1 cellular context compared by ENCODE assay signal in the genomic region with DNA sequence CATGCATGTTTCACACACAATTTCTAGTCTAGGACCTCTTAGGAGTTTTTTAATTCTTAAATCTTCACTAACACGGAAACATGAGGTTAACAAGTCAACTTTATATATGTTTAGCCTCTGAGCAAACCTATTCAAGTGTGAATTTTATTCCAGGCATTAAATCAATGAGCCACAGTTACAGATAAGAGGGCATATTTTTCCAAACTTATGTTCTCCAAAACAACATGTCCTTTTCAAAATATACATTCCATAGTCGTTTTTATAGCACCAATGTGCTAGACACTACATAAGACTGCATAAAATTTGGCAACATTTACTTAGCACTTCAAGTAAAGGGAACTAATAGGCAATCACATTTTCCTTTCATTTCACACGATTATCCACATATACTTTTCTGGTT.
TF ChIP-seq lines count a peak whose summit lies in the region.

No MANE protein-coding gene starts in this region.

TF ChIP-seq in K562, 482 proteins besides CTCF, POLR2A, EP300 and RAD21:
- TF ChIP-seq, protein P1, sequence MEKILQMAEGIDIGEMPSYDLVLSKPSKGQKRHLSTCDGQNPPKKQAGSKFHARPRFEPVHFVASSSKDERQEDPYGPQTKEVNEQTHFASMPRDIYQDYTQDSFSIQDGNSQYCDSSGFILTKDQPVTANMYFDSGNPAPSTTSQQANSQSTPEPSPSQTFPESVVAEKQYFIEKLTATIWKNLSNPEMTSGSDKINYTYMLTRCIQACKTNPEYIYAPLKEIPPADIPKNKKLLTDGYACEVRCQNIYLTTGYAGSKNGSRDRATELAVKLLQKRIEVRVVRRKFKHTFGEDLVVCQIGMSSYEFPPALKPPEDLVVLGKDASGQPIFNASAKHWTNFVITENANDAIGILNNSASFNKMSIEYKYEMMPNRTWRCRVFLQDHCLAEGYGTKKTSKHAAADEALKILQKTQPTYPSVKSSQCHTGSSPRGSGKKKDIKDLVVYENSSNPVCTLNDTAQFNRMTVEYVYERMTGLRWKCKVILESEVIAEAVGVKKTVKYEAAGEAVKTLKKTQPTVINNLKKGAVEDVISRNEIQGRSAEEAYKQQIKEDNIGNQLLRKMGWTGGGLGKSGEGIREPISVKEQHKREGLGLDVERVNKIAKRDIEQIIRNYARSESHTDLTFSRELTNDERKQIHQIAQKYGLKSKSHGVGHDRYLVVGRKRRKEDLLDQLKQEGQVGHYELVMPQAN (IDR thresholded peaks at IDR 0.05; ENCODE audit: borderline replicate concordance) = no peak
